In genomic region chr11:10857604-10858504, GRCh38 we compare ENCODE assay signal across 8 cellular contexts. TPM values are rescaled to one million over a fixed set of nuclear protein-coding genes. Genes with fewer than 3 reads are reported as not detected.
DNase-seq lines count a peak whose midpoint lies in the region; TF ChIP-seq lines count a peak whose summit lies in the region.

Gene ZBED5 (minus strand): TSS chr11:10858053. CDS start chr11:10854945, 3,108 bp downstream.

- peak within 1 kb of the TSS; percentile 100 for H3K27ac Mint-ChIP-seq in nephron
- H3K27ac Mint-ChIP-seq in stimulated activated naive CD8-positive, alpha-beta T cell treated with anti-CD3 and anti-CD28 coated beads, Interleukin-15, Interleukin-2, amounts not matched to agents 100 ng/mL and 50 ng/mL, for 24 hours: peak within 1 kb of the TSS; percentile 96

- no peak for TF ChIP-seq CTCF in fibroblast of pulmonary artery (IDR thresholded peaks at IDR 0.05; ENCODE audit: low read length, missing control alignments)
- no peak for TF ChIP-seq CTCF in nephron (IDR thresholded peaks at IDR 0.05; ENCODE audit: unreplicated experiment in 3 of 3)

- peaks cover 32% of the 10 kb centered on the region for H3K36me3 Mint-ChIP-seq in nephron (ENCODE audit: low read depth)
- H3K36me3 Mint-ChIP-seq in stimulated activated naive CD8-positive, alpha-beta T cell treated with anti-CD3 and anti-CD28 coated beads, Interleukin-15, Interleukin-2, amounts not matched to agents 100 ng/mL and 50 ng/mL, for 24 hours (ENCODE audit: low read depth): peaks cover 41% of the 10 kb centered on the region

- H3K4me3 ChIP-seq in H7 (ENCODE audit: insufficient read depth, low read depth, low read length) (peak within 1 kb of the TSS; percentile 79), fibroblast of pulmonary artery (replicated peaks; ENCODE audit: low read depth, low read length) (peak within 1 kb of the TSS; percentile 96)

- peak within 1 kb of the TSS; percentile 97 to 100 (median 97) for H3K4me3 Mint-ChIP-seq in nephron
- peak within 1 kb of the TSS; percentile 94 for H3K4me3 Mint-ChIP-seq in stimulated activated naive CD8-positive, alpha-beta T cell treated with anti-CD3 and anti-CD28 coated beads, Interleukin-15, Interleukin-2, amounts not matched to agents 100 ng/mL and 50 ng/mL, for 24 hours

- no peaks in the 10 kb centered on the region for H3K27me3 ChIP-seq in H7 (ENCODE audit: control insufficient read depth, insufficient read depth, low read length)

- no peaks in the 10 kb centered on the region for H3K27me3 Mint-ChIP-seq in nephron (ENCODE audit: low read depth)
- no peaks in the 10 kb centered on the region for H3K27me3 Mint-ChIP-seq in stimulated activated naive CD8-positive, alpha-beta T cell treated with anti-CD3 and anti-CD28 coated beads, Interleukin-15, Interleukin-2, amounts not matched to agents 100 ng/mL and 50 ng/mL, for 24 hours

- no peaks in the 10 kb centered on the region for H3K9me3 Mint-ChIP-seq in nephron
- no peaks in the 10 kb centered on the region for H3K9me3 Mint-ChIP-seq in stimulated activated naive CD8-positive, alpha-beta T cell treated with anti-CD3 and anti-CD28 coated beads, Interleukin-15, Interleukin-2, amounts not matched to agents 100 ng/mL and 50 ng/mL, for 24 hours

- DNase-seq in ELR (ENCODE audit: low read depth): peak; percentile 97
- DNase-seq in H7: peak; percentile 93
- DNase-seq in M059J (ENCODE audit: low read depth): peak; percentile 98
- DNase-seq in SHP77 (lab: John Stamatoyannopoulos, UW): peak; percentile 79 to 84
- DNase-seq in activated effector memory CD4-positive, alpha-beta T cell treated with Interleukin-2 at 50 U/mL for 16 hours: peak; percentile 95
- peak; percentile 98 for DNase-seq in fibroblast of pulmonary artery (ENCODE audit: low read depth)

- peaks cover 50% of the 10 kb centered on the region for H3K4me1 Mint-ChIP-seq in nephron
- H3K4me1 Mint-ChIP-seq in stimulated activated naive CD8-positive, alpha-beta T cell treated with anti-CD3 and anti-CD28 coated beads, Interleukin-15, Interleukin-2, amounts not matched to agents 100 ng/mL and 50 ng/mL, for 24 hours (ENCODE audit: low read depth): peaks cover 49% of the 10 kb centered on the region

- H3K36me3 ChIP-seq in H7 (replicated peaks; ENCODE audit: control insufficient read depth, insufficient read depth, low read length): peaks cover 19% of the 10 kb centered on the region

RNA-seq across cellular contexts. Expression of gene ZBED5, which starts in this region (rescaled TPM):
- total RNA-seq in H7 (2014; rRNA removed; shearing (Covaris generic)): 34.2 and 47.7 TPM in 2 replicates
- total RNA-seq in M059J (2014; rRNA removed; shearing (Covaris generic)): 42.6 and 43.9 TPM in 2 replicates

Comparison
In these comparisons a context has a peak if more than half of its experiments do, and no peak if none do; other contexts are left out.
1. Peak in every context shown above with its lines: DNase-seq and H3K4me3 ChIP-seq.